Comparison of ENCODE assay signal across 1 cellular context in the genomic region with DNA sequence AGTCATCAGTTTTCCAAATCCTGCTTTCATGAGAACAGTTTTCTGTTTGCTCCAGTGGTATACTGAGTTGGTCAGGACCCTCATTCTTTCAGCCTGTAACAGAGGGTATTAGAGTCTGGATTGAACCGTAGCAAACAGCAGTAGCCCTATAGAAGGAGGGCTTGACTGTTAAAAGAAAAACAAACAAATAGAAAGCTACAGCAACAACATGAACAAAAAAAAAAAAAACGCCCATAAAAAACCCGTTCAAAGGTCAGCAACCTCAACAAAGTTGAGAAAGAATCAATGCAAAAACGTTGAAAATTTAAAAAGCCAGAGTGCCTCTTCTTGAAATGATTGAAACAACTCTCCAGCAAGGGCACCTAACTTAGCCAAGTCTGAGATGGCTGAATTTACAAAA.
TF ChIP-seq lines count a peak whose summit lies in the region.

No MANE protein-coding gene starts in this region.

TF ChIP-seq in HepG2, 621 proteins besides CTCF, POLR2A, EP300 and RAD21 (continued from another document):
- TF ChIP-seq, protein P1, sequence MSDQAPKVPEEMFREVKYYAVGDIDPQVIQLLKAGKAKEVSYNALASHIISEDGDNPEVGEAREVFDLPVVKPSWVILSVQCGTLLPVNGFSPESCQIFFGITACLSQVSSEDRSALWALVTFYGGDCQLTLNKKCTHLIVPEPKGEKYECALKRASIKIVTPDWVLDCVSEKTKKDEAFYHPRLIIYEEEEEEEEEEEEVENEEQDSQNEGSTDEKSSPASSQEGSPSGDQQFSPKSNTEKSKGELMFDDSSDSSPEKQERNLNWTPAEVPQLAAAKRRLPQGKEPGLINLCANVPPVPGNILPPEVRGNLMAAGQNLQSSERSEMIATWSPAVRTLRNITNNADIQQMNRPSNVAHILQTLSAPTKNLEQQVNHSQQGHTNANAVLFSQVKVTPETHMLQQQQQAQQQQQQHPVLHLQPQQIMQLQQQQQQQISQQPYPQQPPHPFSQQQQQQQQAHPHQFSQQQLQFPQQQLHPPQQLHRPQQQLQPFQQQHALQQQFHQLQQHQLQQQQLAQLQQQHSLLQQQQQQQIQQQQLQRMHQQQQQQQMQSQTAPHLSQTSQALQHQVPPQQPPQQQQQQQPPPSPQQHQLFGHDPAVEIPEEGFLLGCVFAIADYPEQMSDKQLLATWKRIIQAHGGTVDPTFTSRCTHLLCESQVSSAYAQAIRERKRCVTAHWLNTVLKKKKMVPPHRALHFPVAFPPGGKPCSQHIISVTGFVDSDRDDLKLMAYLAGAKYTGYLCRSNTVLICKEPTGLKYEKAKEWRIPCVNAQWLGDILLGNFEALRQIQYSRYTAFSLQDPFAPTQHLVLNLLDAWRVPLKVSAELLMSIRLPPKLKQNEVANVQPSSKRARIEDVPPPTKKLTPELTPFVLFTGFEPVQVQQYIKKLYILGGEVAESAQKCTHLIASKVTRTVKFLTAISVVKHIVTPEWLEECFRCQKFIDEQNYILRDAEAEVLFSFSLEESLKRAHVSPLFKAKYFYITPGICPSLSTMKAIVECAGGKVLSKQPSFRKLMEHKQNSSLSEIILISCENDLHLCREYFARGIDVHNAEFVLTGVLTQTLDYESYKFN (CRISPR knock-in tag; conservative IDR thresholded peaks at IDR 0.05) = peak; percentile 42; the same call in 1 of the 2 replicates
- TF ChIP-seq FOXA3 (CRISPR knock-in tag; IDR thresholded peaks at IDR 0.05) (peak; percentile 8; the same call in 1 of the 2 replicates), RAD51 (IDR thresholded peaks at IDR 0.05; ENCODE audit: borderline replicate concordance) (no peak), TARDBP (CRISPR knock-in tag; IDR thresholded peaks at IDR 0.05) (no peak), SOX6 (IDR thresholded peaks at IDR 0.05) (no peak), SOX6 (CRISPR knock-in tag; IDR thresholded peaks at IDR 0.05) (peak; percentile 24; the same call in 1 of the 2 replicates), HNF4A (CRISPR knock-in tag; IDR thresholded peaks at IDR 0.05) (peak; percentile 38)
- TF ChIP-seq, protein P2, sequence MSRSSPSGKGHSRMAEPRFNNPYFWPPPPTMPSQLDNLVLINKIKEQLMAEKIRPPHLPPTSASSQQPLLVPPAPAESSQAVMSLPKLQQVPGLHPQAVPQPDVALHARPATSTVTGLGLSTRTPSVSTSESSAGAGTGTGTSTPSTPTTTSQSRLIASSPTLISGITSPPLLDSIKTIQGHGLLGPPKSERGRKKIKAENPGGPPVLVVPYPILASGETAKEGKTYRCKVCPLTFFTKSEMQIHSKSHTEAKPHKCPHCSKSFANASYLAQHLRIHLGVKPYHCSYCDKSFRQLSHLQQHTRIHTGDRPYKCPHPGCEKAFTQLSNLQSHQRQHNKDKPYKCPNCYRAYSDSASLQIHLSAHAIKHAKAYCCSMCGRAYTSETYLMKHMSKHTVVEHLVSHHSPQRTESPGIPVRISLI (CRISPR knock-in tag; IDR thresholded peaks at IDR 0.05; ENCODE audit: borderline replicate concordance) = peak; percentile 67; the same call in 1 of the 2 replicates
